ENCODE assay signal across 8 cellular contexts in genomic region chr10:75209325-75210192, GRCh38. TPM values are rescaled to one million over a fixed set of nuclear protein-coding genes. Genes with fewer than 3 reads are reported as not detected.
DNase-seq lines count a peak whose midpoint lies in the region; TF ChIP-seq lines count a peak whose summit lies in the region.

No MANE protein-coding gene starts in this region.

- CTCF ChIA-PET in MCF 10A (lab: Yijun Ruan, JAX): interaction anchor here (0.6 to 4.4 kb wide), 10 partner anchors 9 to 623 kb away, joined by 3 to 34 read pairs (median 8); partner anchors contain the start of genes COMTD1 and SAMD8

- TSS peak; percentile 88 for BruUV-seq in MCF 10A (replicated peaks; lab: Mats Ljungman, UMichigan)

- POLR2A ChIA-PET in MCF 10A (lab: Yijun Ruan, JAX): interaction anchor here (0.6 to 18.0 kb wide), 19 partner anchors 8 to 1300 kb away, joined by 3 to 615 read pairs (median 5); partner anchors contain the start of genes ADK, AP3M1, COMTD1 and SAMD8

- intact Hi-C loops in MCF 10A (cut with micrococcal nuclease): loop anchor here (2.0 kb wide), 1 partner anchor 21 kb away; no protein-coding TSS in a partner anchor

- no peaks in the 10 kb centered on the region for H3K27me3 Mint-ChIP-seq in MCF 10A (ENCODE audit: insufficient read depth, unreplicated experiment)

- DNase-seq in GOT3 (lab: John Stamatoyannopoulos, UW) (peak; percentile 35), LHCN-M2 (ENCODE audit: low read depth) (peak; percentile 78), UCSD-AML1 (lab: John Stamatoyannopoulos, UW; ENCODE audit: unreplicated experiment) (peak; percentile 86), MCF 10A (ENCODE audit: unreplicated experiment) (no peak), inferior parietal cortex (ENCODE audit: extremely low spot score) (peak; percentile 67), NCI-H2029 (lab: John Stamatoyannopoulos, UW) (no peak)
- DNase-seq in stimulated activated CD4-positive, alpha-beta T cell treated with anti-CD3 and anti-CD28 coated beads, Interleukin-12 subunit alpha, Interleukin-12 subunit beta, amount 100 ng/mL, for 4 hours: peak; percentile 70

- peaks cover 29% of the 10 kb centered on the region for H3K4me1 Mint-ChIP-seq in MCF 10A (ENCODE audit: insufficient read depth, unreplicated experiment)

- peak overlapping the region; percentile 92 for H3K27ac Mint-ChIP-seq in MCF 10A (ENCODE audit: low read depth, unreplicated experiment)

- no peaks in the 10 kb centered on the region for H3K9me3 Mint-ChIP-seq in MCF 10A (ENCODE audit: unreplicated experiment)

- H3K4me3 Mint-ChIP-seq in MCF 10A (ENCODE audit: unreplicated experiment): peak overlapping the region; percentile 79

- H3K4me3 ChIP-seq in GM08714 (ENCODE audit: low read length): peak overlapping the region; percentile 99; the same call in 1 of the 2 replicates

- no peak for TF ChIP-seq CTCF in MCF 10A (IDR thresholded peaks at IDR 0.05; ENCODE audit: unreplicated experiment)

- peaks cover 38% of the 10 kb centered on the region for H3K36me3 Mint-ChIP-seq in MCF 10A (ENCODE audit: insufficient read depth, unreplicated experiment)

RNA-seq across cellular contexts. Expression of gene VDAC2, which starts 1.0 kb away (rescaled TPM):
- 194 and 196 TPM in 2 replicates for total RNA-seq in LHCN-M2 (2014; rRNA removed)
- 218 TPM for polyA plus RNA-seq in LHCN-M2 (2012)
- 303 and 310 TPM in 2 replicates for total RNA-seq in MCF 10A (2022)

RNA-seq across cellular contexts. Expression of gene COMTD1, which starts 26.2 kb away (rescaled TPM):
- total RNA-seq in LHCN-M2 (2014; rRNA removed) (11.5 and 11.7 TPM in 2 replicates), MCF 10A (2022) (18.3 and 34.3 TPM in 2 replicates)
- 11.3 TPM for polyA plus RNA-seq in LHCN-M2 (2012)

Comparison
In these comparisons a context has a peak if more than half of its experiments do, and no peak if none do; other contexts are left out.
1. DNase-seq: peak in GOT3 (single experiment), LHCN-M2 (single experiment), UCSD-AML1 (single experiment), inferior parietal cortex (single experiment) and stimulated activated CD4-positive, alpha-beta T cell treated with anti-CD3 and anti-CD28 coated beads, Interleukin-12 subunit alpha, Interleukin-12 subunit beta, amount 100 ng/mL, for 4 hours (single experiment); none in MCF 10A (single experiment) and NCI-H2029 (single experiment).